8 cellular contexts compared by ENCODE assay signal in genomic region chr3:49339947-49340800, GRCh38. TPM values are rescaled to one million over a fixed set of nuclear protein-coding genes. Genes with fewer than 3 reads are reported as not detected.
DNase-seq lines count a peak whose midpoint lies in the region; ATAC-seq, FAIRE-seq and TF ChIP-seq lines count a peak whose summit lies in the region.

TSS of gene USP4 (minus strand) at chr3:49340053. CDS start at chr3:49340024, 29 bp downstream.

- ATAC-seq in GM18498 (IDR thresholded peaks at IDR 0.05; ENCODE audit: unreplicated experiment) (peak; percentile 86), HG02943 (IDR thresholded peaks at IDR 0.05; ENCODE audit: low read depth, unreplicated experiment) (peak; percentile 84), T-helper 17 cell (peak; percentile 89)

- TF ChIP-seq CTCF in right atrium auricular region (IDR thresholded peaks at IDR 0.05) = peak; percentile 32 to 60

- DNase-seq in NCI-H187 (lab: John Stamatoyannopoulos, UW) = peak; percentile 46 to 70
- peak; percentile 82 to 83 (median 83) for DNase-seq in T-helper 17 cell
- DNase-seq in amygdala (lab: John Stamatoyannopoulos, UW) = peak in 54 of 56 donors; percentile 9 to 81 (median 59)
- DNase-seq in right atrium auricular region (ENCODE audit: low spot score) = peak; percentile 88
- DNase-seq in pulmonary artery endothelial cell (ENCODE audit: low read depth, low spot score) = peak; percentile 77
- DNase-seq in urothelium cell line (ENCODE audit: low spot score) = peak; percentile 96

- H3K27ac ChIP-seq in right atrium auricular region = peak within 1 kb of the TSS; percentile 90 to 92

- peaks cover 39% of the 10 kb centered on the region for H3K4me1 Mint-ChIP-seq in T-helper 17 cell

- no peaks in the 10 kb centered on the region for H3K27me3 Mint-ChIP-seq in T-helper 17 cell

- FAIRE-seq in urothelium cell line (lab: Jason Lieb, UNC) = peak; percentile 98

- no peaks in the 10 kb centered on the region for H3K27me3 ChIP-seq in right atrium auricular region

- H3K27ac Mint-ChIP-seq in T-helper 17 cell = peak within 1 kb of the TSS; percentile 98

- peaks cover 0 to 26% of the 10 kb centered on the region in 2 donors for H3K4me1 ChIP-seq in right atrium auricular region

- H3K36me3 Mint-ChIP-seq in T-helper 17 cell (ENCODE audit: low read depth) = no peaks in the 10 kb centered on the region

- H3K36me3 ChIP-seq in right atrium auricular region = peaks cover 4% of the 10 kb centered on the region

- peak within 1 kb of the TSS; percentile 59 to 80 for H3K4me3 ChIP-seq in right atrium auricular region

- H3K9me3 ChIP-seq in T-helper 17 cell (ENCODE audit: control insufficient read depth, low read length, poor library complexity, severe bottlenecking) = no peaks in the 10 kb centered on the region
- no peaks in the 10 kb centered on the region for H3K9me3 ChIP-seq in right atrium auricular region

- peak within 1 kb of the TSS; percentile 97 for H3K4me3 Mint-ChIP-seq in T-helper 17 cell

RNA-seq across cellular contexts. Expression of gene USP4, which starts in this region (rescaled TPM):
- 100 to 1,000 TPM; 101 to 110 TPM for total RNA-seq in T-helper 17 cell
- total RNA-seq in right atrium auricular region = 10 to 100 TPM in 1 of 2 donors, 1 to 10 TPM in 1; 9.8 to 13.5 TPM
- total RNA-seq in pulmonary artery endothelial cell = 27.8 and 35.4 TPM in 2 replicates

Comparison
In these comparisons a context has a peak if more than half of its experiments do, and no peak if none do; other contexts are left out.
1. Peak in every context shown above with its lines: DNase-seq, ATAC-seq, H3K4me3 ChIP-seq and H3K27ac ChIP-seq.